In the genomic region with DNA sequence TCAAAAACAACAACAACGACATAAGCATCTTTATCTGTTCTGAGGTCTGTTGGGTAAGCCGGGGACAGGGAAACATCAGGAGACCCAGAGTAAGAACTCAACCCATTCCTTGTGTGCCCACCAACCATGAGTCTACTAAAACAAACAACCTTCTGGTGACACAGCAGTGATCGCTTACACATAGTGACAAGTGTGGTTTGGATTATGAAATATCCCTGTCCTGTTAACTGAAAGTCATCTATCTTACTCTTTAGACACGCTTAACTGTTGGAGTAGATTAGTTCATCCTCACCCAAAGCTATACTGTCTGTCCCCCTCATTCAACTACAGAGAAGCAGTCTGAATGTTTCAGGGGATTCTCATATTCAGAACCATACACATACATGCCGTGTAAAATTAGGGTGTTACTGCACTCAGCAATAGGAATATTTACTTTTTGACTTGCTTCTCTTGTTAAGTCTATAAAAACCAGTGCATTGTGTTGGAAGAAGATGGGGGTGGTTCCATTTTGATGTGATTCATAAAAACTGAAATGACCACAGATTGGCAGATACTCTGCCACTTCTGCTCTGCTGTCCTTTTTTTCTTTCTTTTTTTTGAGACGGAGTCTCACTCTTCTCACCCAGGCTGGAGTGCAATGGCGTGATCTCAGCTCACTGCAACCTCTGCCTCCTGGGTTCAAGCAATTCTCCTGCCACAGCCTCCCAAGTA, we compare ENCODE assay signal across 12 cellular contexts.
"Had no signal": no experiment of that assay in that cellular context is flagged by ENCODE, and none has a peak within 500 bp of the region (broad histone marks: within the 10 kb centered on the region; RNA-seq: fewer than 3 reads in every experiment).

No MANE protein-coding gene starts in this region.

- H3K27me3 ChIP-seq: gastrocnemius medialis, heart right ventricle had no signal

- H3K4me3 ChIP-seq: gastrocnemius medialis, heart right ventricle had no signal

- H3K27ac ChIP-seq: epithelial cell of prostate, gastrocnemius medialis had no signal

- DNase-seq: activated CD4-positive, alpha-beta T cell treated with anti-CD3 and anti-CD28 coated beads, Interleukin-2, amount 10 ng/mL, durations not matched to agents 24 days and 14 days; activated naive CD4-positive, alpha-beta T cell treated with anti-CD3 and anti-CD28 coated beads for 36 hours; activated T-cell treated with anti-CD3 and anti-CD28 coated beads for 4 hours; effector CD8-positive, alpha-beta T cell; gastrocnemius medialis; heart right ventricle; islet precursor cell; left ventricle myocardium superior; mesendoderm; retina had no signal

- ATAC-seq: activated T-helper 17 cell treated with anti-CD3 and anti-CD28 coated beads, Interleukin-2, amount 50 U/mL, for 72 hours; gastrocnemius medialis; heart right ventricle; left ventricle myocardium superior had no signal
